ENCODE assay signal across 15 cellular contexts in the genomic region with DNA sequence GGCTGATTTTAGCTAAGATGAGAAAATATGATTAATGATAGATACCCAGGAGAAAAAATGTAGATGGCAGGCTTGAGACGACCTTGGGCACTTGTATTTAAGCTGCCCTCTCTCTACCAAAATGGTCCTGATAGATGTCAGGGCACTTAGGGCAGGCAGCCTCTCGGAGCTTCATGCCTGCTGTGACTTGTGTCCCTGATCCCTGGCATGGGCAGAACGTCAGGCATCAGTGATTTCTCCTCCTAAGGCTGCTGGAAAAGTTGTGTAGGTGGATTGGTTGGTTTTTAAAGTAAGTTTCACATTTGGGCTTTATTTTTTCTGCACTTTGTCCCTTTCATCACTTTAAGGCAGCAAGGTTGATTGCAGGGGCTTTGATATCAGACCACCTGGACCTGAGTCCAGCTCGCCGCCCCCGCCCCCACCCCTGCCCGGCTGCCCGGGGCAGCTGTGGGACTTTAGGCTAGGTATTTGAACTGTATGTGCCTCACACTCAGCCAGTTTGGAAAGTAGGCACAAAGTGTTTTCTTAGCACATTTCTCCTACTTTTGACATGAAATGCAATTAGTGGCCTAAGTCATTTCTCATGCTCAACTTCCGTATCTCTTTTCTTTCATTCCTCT. TPM values are rescaled to one million over a fixed set of nuclear protein-coding genes. Genes with fewer than 3 reads are reported as not detected.
DNase-seq lines count a peak whose midpoint lies in the region; ATAC-seq and TF ChIP-seq lines count a peak whose summit lies in the region.
"Had no signal": no experiment of that assay in that cellular context is flagged by ENCODE, and none has a peak within 500 bp of the region (broad histone marks: within the 10 kb centered on the region; RNA-seq: fewer than 3 reads in every experiment).

No MANE protein-coding gene starts in this region.

- H3K27ac ChIP-seq in thyroid gland: peak overlapping the region; percentile 85 to 87 (median 86)
- H3K27ac ChIP-seq: 22Rv1, C4-2B had no signal

- no peaks in the 10 kb centered on the region for H3K27me3 ChIP-seq in thyroid gland

- no peak overlapping the region for H3K4me3 ChIP-seq in thyroid gland (replicated peaks in 1 of 3)

- H3K27ac Mint-ChIP-seq in T-helper 2 cell treated with Interferon-gamma antibody and Interleukin-4, amounts not matched to agents 5 μg/mL and 100 μg/mL, for 36 hours: peak overlapping the region; percentile 68
- H3K27ac Mint-ChIP-seq in activated naive CD4-positive, alpha-beta T cell treated with anti-CD3 and anti-CD28 coated beads, Interleukin-2, amount 50 U/mL, for 72 hours: peak overlapping the region; percentile 68 to 79
- peak overlapping the region; percentile 66 to 89 (median 84) for H3K27ac Mint-ChIP-seq in immature natural killer cell

- peaks cover 9 to 10% of the 10 kb centered on the region in 2 donors for H3K36me3 ChIP-seq in thyroid gland

- intact Hi-C loops in thyroid gland (cut with DNase I): no loop called here

- no peak for TF ChIP-seq CTCF in thyroid gland (IDR thresholded peaks at IDR 0.05)

- peaks cover 22 to 29% of the 10 kb centered on the region in 2 donors for H3K4me1 ChIP-seq in thyroid gland

- no peaks in the 10 kb centered on the region for H3K9me3 ChIP-seq in thyroid gland

- no peaks in the 10 kb centered on the region for H3K9me3 Mint-ChIP-seq in T-helper 2 cell treated with Interferon-gamma antibody and Interleukin-4, amounts not matched to agents 5 μg/mL and 100 μg/mL, for 36 hours
- no peaks in the 10 kb centered on the region for H3K9me3 Mint-ChIP-seq in activated naive CD4-positive, alpha-beta T cell treated with anti-CD3 and anti-CD28 coated beads, Interleukin-2, amount 50 U/mL, for 72 hours
- H3K9me3 Mint-ChIP-seq in immature natural killer cell: no peaks in the 10 kb centered on the region

- no peak for DNase-seq in T-helper 2 cell treated with Interferon-gamma antibody and Interleukin-4, amounts not matched to agents 5 μg/mL and 100 μg/mL, for 36 hours (ENCODE audit: low spot score)
- DNase-seq in T-helper 2 cell (no peak), immature natural killer cell (no peak), thyroid gland (peak; percentile 75 to 80), OCI-M1 (lab: John Stamatoyannopoulos, UW) (no peak)
- no peak for DNase-seq in activated naive CD4-positive, alpha-beta T cell treated with anti-CD3 and anti-CD28 coated beads, Interleukin-2, amount 50 U/mL, for 72 hours (ENCODE audit: low spot score in 2 of 2)
- DNase-seq in activated naive CD4-positive, alpha-beta T cell treated with Interleukin-2 at 50 U/mL for 16 hours: no peak
- DNase-seq: AML-193, NCI-H1105, NCI-H2081, NCI-H446 treated with DMSO at 0.1 percent for 48 hours, NCI-H748 treated with DMSO at 0.1 percent for 48 hours had no signal

- peaks cover 50% of the 10 kb centered on the region for H3K36me3 Mint-ChIP-seq in T-helper 2 cell treated with Interferon-gamma antibody and Interleukin-4, amounts not matched to agents 5 μg/mL and 100 μg/mL, for 36 hours (ENCODE audit: low read depth)
- H3K36me3 Mint-ChIP-seq in activated naive CD4-positive, alpha-beta T cell treated with anti-CD3 and anti-CD28 coated beads, Interleukin-2, amount 50 U/mL, for 72 hours: peaks cover 10 to 35% of the 10 kb centered on the region in 2 donors
- H3K36me3 Mint-ChIP-seq in immature natural killer cell: peaks cover 7 to 39% (median 16%) of the 10 kb centered on the region in 3 donors

- TF ChIP-seq POLR2A in thyroid gland (IDR thresholded peaks at IDR 0.05): peak in 1 of 2 donors; percentile 15

- 34 to 41% methylated on average over 9 of the region's 9 CpGs for WGBS in thyroid gland, 2 donors

- peak overlapping the region; percentile 39 for H3K4me3 Mint-ChIP-seq in T-helper 2 cell treated with Interferon-gamma antibody and Interleukin-4, amounts not matched to agents 5 μg/mL and 100 μg/mL, for 36 hours
- peak overlapping the region in 2 of 5 donors; percentile 10 to 19 for H3K4me3 Mint-ChIP-seq in immature natural killer cell

- no peak for ATAC-seq in activated naive CD4-positive, alpha-beta T cell treated with anti-CD3 and anti-CD28 coated beads, Interleukin-2, amount 50 U/mL, for 72 hours
- no peak for ATAC-seq in GM18861 (IDR thresholded peaks at IDR 0.05; ENCODE audit: unreplicated experiment)

- H3K4me1 Mint-ChIP-seq in T-helper 2 cell treated with Interferon-gamma antibody and Interleukin-4, amounts not matched to agents 5 μg/mL and 100 μg/mL, for 36 hours (ENCODE audit: low read depth): peaks cover 34% of the 10 kb centered on the region
- peaks cover 56 to 79% of the 10 kb centered on the region in 2 donors for H3K4me1 Mint-ChIP-seq in immature natural killer cell

- no peaks in the 10 kb centered on the region for H3K27me3 Mint-ChIP-seq in T-helper 2 cell treated with Interferon-gamma antibody and Interleukin-4, amounts not matched to agents 5 μg/mL and 100 μg/mL, for 36 hours (ENCODE audit: low read depth)
- H3K27me3 Mint-ChIP-seq in immature natural killer cell (ENCODE audit: low read depth in 3 of 3): peaks cover 0 to 5% (median 1%) of the 10 kb centered on the region in 3 donors

RNA-seq across cellular contexts. Expression of a gene that starts 35.0 kb away (rescaled TPM):
- total RNA-seq in activated naive CD4-positive, alpha-beta T cell treated with anti-CD3 and anti-CD28 coated beads, Interleukin-2, amount 50 U/mL, for 72 hours: 10 to 100 TPM; 58.0 to 75.2 TPM
- polyA plus RNA-seq in immature natural killer cell: 10 to 100 TPM; 12.1 to 15.8 (median 12.8) TPM
- total RNA-seq in thyroid gland: 10 to 100 TPM; 21.8 to 48.2 (median 31.0) TPM

RNA-seq across cellular contexts. Expression of a gene that starts 59.0 kb away (rescaled TPM):
- total RNA-seq in activated naive CD4-positive, alpha-beta T cell treated with anti-CD3 and anti-CD28 coated beads, Interleukin-2, amount 50 U/mL, for 72 hours: 100 to 1,000 TPM in 1 of 2 donors, 10 to 100 TPM in 1; 64.5 to 175 TPM
- polyA plus RNA-seq in immature natural killer cell: 100 to 1,000 TPM; 274 to 339 (median 323) TPM
- 100 to 1,000 TPM in 3 of 4 donors, 10 to 100 TPM in 1; 79.8 to 134 (median 122) TPM for total RNA-seq in thyroid gland

Comparison
In these comparisons a context has a peak if more than half of its experiments do, and no peak if none do; other contexts are left out.
1. DNase-seq: peak in thyroid gland (2 of 2); none in T-helper 2 cell treated with Interferon-gamma antibody and Interleukin-4, amounts not matched to agents 5 μg/mL and 100 μg/mL, for 36 hours (single experiment), T-helper 2 cell (0 of 5), activated naive CD4-positive, alpha-beta T cell treated with anti-CD3 and anti-CD28 coated beads, Interleukin-2, amount 50 U/mL, for 72 hours (0 of 2), activated naive CD4-positive, alpha-beta T cell treated with Interleukin-2 at 50 U/mL for 16 hours (single experiment), immature natural killer cell (0 of 3) and OCI-M1 (single experiment).
2. Peak in every context shown above with its lines, with median percentiles within 50 percentile points of each other: H3K27ac Mint-ChIP-seq.